1 cellular context compared by ENCODE assay signal in the genomic region with DNA sequence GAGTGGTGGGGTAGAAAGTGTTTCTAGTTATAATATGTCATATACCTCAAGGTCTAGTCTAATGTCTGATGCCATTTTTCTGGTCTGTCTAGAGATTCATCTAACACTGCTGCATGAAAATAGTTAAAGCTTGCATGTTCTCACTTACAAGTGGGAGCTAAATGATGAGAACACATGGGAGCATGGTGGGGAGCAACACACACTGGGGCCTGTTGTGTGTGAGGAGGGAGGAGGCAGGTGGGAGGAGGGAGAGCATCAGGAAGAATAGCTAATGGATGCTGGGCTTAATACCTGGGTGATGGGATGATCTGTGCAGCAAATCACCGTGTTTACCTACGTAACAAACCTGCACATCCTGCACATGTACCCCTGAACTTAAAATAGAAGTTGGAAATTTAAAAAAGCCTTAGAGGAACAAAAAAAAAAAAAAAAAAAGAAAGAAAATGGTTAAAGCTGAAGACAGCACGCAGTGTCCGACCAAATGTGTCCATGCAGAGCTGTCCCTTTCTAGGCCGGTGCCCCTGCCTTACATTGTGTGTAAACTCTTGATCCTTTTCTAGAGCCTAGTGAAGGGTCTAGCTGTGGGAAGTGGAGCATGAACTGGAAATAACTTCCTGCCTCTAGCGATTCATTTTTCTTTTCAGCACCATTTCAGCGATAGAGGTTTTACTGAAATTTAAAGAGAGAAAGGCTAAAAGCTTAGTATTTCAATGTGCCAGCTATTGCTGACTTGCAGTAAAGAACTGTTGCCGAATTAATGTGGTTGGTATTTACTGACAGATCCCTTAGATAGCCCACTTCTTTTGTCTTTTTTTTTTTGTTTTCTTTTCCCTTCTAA.
TF ChIP-seq lines count a peak whose summit lies in the region.

No MANE protein-coding gene starts in this region.

TF ChIP-seq in HepG2, 621 proteins besides CTCF, POLR2A, EP300 and RAD21:
- TF ChIP-seq, protein P1, sequence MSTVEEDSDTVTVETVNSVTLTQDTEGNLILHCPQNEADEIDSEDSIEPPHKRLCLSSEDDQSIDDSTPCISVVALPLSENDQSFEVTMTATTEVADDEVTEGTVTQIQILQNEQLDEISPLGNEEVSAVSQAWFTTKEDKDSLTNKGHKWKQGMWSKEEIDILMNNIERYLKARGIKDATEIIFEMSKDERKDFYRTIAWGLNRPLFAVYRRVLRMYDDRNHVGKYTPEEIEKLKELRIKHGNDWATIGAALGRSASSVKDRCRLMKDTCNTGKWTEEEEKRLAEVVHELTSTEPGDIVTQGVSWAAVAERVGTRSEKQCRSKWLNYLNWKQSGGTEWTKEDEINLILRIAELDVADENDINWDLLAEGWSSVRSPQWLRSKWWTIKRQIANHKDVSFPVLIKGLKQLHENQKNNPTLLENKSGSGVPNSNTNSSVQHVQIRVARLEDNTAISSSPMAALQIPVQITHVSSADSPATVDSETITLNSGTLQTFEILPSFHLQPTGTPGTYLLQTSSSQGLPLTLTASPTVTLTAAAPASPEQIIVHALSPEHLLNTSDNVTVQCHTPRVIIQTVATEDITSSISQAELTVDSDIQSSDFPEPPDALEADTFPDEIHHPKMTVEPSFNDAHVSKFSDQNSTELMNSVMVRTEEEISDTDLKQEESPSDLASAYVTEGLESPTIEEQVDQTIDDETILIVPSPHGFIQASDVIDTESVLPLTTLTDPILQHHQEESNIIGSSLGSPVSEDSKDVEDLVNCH (CRISPR knock-in tag; IDR thresholded peaks at IDR 0.05) = no peak
- TF ChIP-seq NCOA5 (CRISPR knock-in tag; IDR thresholded peaks at IDR 0.05) (no peak), HMGA1 (CRISPR knock-in tag; conservative IDR thresholded peaks at IDR 0.05) (no peak), CENPX (CRISPR knock-in tag; IDR thresholded peaks at IDR 0.05) (no peak), ZNF34 (CRISPR knock-in tag; IDR thresholded peaks at IDR 0.05; ENCODE audit: borderline replicate concordance) (no peak), MLLT10 (CRISPR knock-in tag; IDR thresholded peaks at IDR 0.05) (no peak), HOXA5 (CRISPR knock-in tag; IDR thresholded peaks at IDR 0.05) (no peak), SAP130 (CRISPR knock-in tag; IDR thresholded peaks at IDR 0.05; ENCODE audit: low read depth) (no peak), ZNF124 (CRISPR knock-in tag; IDR thresholded peaks at IDR 0.05) (no peak), ZNF549 (CRISPR knock-in tag; IDR thresholded peaks at IDR 0.05) (no peak), ETV5 (CRISPR knock-in tag; IDR thresholded peaks at IDR 0.05; ENCODE audit: borderline replicate concordance) (no peak), ZNF263 (CRISPR knock-in tag; IDR thresholded peaks at IDR 0.05) (peak; percentile 92), MAFK (conservative IDR thresholded peaks at IDR 0.05 in 1 of 2, IDR thresholded peaks at IDR 0.05 in 1 of 2; ENCODE audit: low read length in 2 of 2) (0 out of 4 replicates have a peak, but pooled peaks have one; percentile 8 to 36), ZMYM4 (CRISPR knock-in tag; IDR thresholded peaks at IDR 0.05) (no peak), ASH2L (IDR thresholded peaks at IDR 0.05; ENCODE audit: insufficient read length, low read depth, low read length) (no peak), GTF3A (CRISPR knock-in tag; conservative IDR thresholded peaks at IDR 0.05) (no peak), GATAD2A (CRISPR knock-in tag; IDR thresholded peaks at IDR 0.05) (no peak), GFI1 (CRISPR knock-in tag; IDR thresholded peaks at IDR 0.05; ENCODE audit: borderline replicate concordance) (no peak), SOX6 (IDR thresholded peaks at IDR 0.05) (no peak), SOX6 (CRISPR knock-in tag; IDR thresholded peaks at IDR 0.05) (no peak), YY1 (IDR thresholded peaks at IDR 0.05; ENCODE audit: insufficient read depth, insufficient replicate concordance, low read depth, low read length) (no peak)
- TF ChIP-seq, protein P2, sequence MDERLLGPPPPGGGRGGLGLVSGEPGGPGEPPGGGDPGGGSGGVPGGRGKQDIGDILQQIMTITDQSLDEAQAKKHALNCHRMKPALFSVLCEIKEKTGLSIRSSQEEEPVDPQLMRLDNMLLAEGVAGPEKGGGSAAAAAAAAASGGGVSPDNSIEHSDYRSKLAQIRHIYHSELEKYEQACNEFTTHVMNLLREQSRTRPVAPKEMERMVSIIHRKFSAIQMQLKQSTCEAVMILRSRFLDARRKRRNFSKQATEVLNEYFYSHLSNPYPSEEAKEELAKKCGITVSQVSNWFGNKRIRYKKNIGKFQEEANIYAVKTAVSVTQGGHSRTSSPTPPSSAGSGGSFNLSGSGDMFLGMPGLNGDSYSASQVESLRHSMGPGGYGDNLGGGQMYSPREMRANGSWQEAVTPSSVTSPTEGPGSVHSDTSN (CRISPR knock-in tag; IDR thresholded peaks at IDR 0.05) = no peak
- TF ChIP-seq, protein P3, sequence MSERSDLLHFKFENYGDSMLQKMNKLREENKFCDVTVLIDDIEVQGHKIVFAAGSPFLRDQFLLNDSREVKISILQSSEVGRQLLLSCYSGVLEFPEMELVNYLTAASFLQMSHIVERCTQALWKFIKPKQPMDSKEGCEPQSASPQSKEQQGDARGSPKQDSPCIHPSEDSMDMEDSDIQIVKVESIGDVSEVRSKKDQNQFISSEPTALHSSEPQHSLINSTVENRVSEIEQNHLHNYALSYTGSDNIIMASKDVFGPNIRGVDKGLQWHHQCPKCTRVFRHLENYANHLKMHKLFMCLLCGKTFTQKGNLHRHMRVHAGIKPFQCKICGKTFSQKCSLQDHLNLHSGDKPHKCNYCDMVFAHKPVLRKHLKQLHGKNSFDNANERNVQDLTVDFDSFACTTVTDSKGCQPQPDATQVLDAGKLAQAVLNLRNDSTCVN (CRISPR knock-in tag; IDR thresholded peaks at IDR 0.05; ENCODE audit: borderline replicate concordance) = peak; percentile 81
- TF ChIP-seq, protein P4, sequence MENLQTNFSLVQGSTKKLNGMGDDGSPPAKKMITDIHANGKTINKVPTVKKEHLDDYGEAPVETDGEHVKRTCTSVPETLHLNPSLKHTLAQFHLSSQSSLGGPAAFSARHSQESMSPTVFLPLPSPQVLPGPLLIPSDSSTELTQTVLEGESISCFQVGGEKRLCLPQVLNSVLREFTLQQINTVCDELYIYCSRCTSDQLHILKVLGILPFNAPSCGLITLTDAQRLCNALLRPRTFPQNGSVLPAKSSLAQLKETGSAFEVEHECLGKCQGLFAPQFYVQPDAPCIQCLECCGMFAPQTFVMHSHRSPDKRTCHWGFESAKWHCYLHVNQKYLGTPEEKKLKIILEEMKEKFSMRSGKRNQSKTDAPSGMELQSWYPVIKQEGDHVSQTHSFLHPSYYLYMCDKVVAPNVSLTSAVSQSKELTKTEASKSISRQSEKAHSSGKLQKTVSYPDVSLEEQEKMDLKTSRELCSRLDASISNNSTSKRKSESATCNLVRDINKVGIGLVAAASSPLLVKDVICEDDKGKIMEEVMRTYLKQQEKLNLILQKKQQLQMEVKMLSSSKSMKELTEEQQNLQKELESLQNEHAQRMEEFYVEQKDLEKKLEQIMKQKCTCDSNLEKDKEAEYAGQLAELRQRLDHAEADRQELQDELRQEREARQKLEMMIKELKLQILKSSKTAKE (CRISPR knock-in tag; IDR thresholded peaks at IDR 0.05; ENCODE audit: borderline replicate concordance) = no peak
- TF ChIP-seq, protein P5, sequence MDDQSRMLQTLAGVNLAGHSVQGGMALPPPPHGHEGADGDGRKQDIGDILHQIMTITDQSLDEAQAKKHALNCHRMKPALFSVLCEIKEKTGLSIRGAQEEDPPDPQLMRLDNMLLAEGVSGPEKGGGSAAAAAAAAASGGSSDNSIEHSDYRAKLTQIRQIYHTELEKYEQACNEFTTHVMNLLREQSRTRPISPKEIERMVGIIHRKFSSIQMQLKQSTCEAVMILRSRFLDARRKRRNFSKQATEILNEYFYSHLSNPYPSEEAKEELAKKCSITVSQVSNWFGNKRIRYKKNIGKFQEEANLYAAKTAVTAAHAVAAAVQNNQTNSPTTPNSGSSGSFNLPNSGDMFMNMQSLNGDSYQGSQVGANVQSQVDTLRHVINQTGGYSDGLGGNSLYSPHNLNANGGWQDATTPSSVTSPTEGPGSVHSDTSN (CRISPR knock-in tag; IDR thresholded peaks at IDR 0.05; ENCODE audit: borderline replicate concordance) = no peak
- TF ChIP-seq, protein P6, sequence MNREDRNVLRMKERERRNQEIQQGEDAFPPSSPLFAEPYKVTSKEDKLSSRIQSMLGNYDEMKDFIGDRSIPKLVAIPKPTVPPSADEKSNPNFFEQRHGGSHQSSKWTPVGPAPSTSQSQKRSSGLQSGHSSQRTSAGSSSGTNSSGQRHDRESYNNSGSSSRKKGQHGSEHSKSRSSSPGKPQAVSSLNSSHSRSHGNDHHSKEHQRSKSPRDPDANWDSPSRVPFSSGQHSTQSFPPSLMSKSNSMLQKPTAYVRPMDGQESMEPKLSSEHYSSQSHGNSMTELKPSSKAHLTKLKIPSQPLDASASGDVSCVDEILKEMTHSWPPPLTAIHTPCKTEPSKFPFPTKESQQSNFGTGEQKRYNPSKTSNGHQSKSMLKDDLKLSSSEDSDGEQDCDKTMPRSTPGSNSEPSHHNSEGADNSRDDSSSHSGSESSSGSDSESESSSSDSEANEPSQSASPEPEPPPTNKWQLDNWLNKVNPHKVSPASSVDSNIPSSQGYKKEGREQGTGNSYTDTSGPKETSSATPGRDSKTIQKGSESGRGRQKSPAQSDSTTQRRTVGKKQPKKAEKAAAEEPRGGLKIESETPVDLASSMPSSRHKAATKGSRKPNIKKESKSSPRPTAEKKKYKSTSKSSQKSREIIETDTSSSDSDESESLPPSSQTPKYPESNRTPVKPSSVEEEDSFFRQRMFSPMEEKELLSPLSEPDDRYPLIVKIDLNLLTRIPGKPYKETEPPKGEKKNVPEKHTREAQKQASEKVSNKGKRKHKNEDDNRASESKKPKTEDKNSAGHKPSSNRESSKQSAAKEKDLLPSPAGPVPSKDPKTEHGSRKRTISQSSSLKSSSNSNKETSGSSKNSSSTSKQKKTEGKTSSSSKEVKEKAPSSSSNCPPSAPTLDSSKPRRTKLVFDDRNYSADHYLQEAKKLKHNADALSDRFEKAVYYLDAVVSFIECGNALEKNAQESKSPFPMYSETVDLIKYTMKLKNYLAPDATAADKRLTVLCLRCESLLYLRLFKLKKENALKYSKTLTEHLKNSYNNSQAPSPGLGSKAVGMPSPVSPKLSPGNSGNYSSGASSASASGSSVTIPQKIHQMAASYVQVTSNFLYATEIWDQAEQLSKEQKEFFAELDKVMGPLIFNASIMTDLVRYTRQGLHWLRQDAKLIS (CRISPR knock-in tag; IDR thresholded peaks at IDR 0.05) = no peak
